14 cellular contexts compared by ENCODE assay signal in genomic region chr16:35533683-35534082, GRCh38.
"Had no signal": no experiment of that assay in that cellular context is flagged by ENCODE, and none has a peak within 500 bp of the region (broad histone marks: within the 10 kb centered on the region; RNA-seq: fewer than 3 reads in every experiment).

No MANE protein-coding gene starts in this region.

- H3K4me1 ChIP-seq: left lung, prostate gland, sigmoid colon, upper lobe of left lung had no signal

- FAIRE-seq: astrocyte, colon, keratinocyte had no signal

- H3K4me3 ChIP-seq: left lung, prostate gland, sigmoid colon, upper lobe of left lung had no signal

- H3K27ac ChIP-seq: left lung, prostate gland, sigmoid colon, upper lobe of left lung, VCaP had no signal

- ATAC-seq: activated CD8-positive, alpha-beta T cell treated with anti-CD3 and anti-CD28 coated beads for 36 hours; left lung; natural killer cell treated with Interleukin-12 subunit alpha and Interleukin-12 subunit beta and Interleukin-15 and Interleukin-18, amount 100 ng/mL, for 72 hours had no signal

- H3K9me3 ChIP-seq: prostate gland, sigmoid colon had no signal

- DNase-seq: activated CD8-positive, alpha-beta memory T cell treated with anti-CD3 and anti-CD28 coated beads, Interleukin-2, amount 50 U/mL, for 4 hours; activated CD8-positive, alpha-beta T cell treated with anti-CD3 and anti-CD28 coated beads for 36 hours; left lung; mesenchymal stem cell; sigmoid colon; stimulated activated CD4-positive, alpha-beta T cell treated with anti-CD3 and anti-CD28 coated beads, Interleukin-4, amount 100 ng/mL, for 24 hours; T-helper 9 cell; upper lobe of left lung had no signal

- H3K27me3 ChIP-seq: left lung, sigmoid colon, upper lobe of left lung had no signal

- H3K36me3 ChIP-seq: left lung, prostate gland, sigmoid colon, upper lobe of left lung had no signal
